ENCODE assay signal across 21 cellular contexts in genomic region chr4:2827874-2828751, GRCh38. TPM values are rescaled to one million over a fixed set of nuclear protein-coding genes. Genes with fewer than 3 reads are reported as not detected.
DNase-seq lines count a peak whose midpoint lies in the region; ATAC-seq, FAIRE-seq and TF ChIP-seq lines count a peak whose summit lies in the region.
"Had no signal": no experiment of that assay in that cellular context is flagged by ENCODE, and none has a peak within 500 bp of the region (broad histone marks: within the 10 kb centered on the region; RNA-seq: fewer than 3 reads in every experiment).

No MANE protein-coding gene starts in this region.

- H3K27ac ChIP-seq in left ventricle myocardium inferior (replicated peaks) = no peak overlapping the region
- no peak overlapping the region for H3K27ac ChIP-seq in osteoblast (ENCODE audit: low read depth, low read length)
- H3K27ac ChIP-seq: tibial artery had no signal

- H3K9me3 Mint-ChIP-seq in activated B cell treated with CpG ODN at 0.5 μM for 24 hours = no peaks in the 10 kb centered on the region
- H3K9me3 Mint-ChIP-seq: naive thymus-derived CD8-positive, alpha-beta T cell had no signal

- no peak for FAIRE-seq in GM12891 (lab: Jason Lieb, UNC)
- FAIRE-seq: colon, GM18507, HTR-8/SVneo, RCC 7860 had no signal

- ATAC-seq in activated B cell treated with CpG ODN at 0.5 μM for 24 hours (ENCODE audit: low read depth) = no peak
- ATAC-seq: GM23338; naive thymus-derived CD8-positive, alpha-beta T cell had no signal

- CTCF ChIA-PET in activated B cell treated with CpG ODN at 0.5 μM for 24 hours (lab: Charles Lee) = no interaction called here

- POLR2A ChIA-PET in activated B cell treated with CpG ODN at 0.5 μM for 24 hours (lab: Charles Lee) = interaction anchor here (1.1 kb wide), 1 partner anchor 42 kb away, joined by 3 read pairs; no protein-coding TSS in a partner anchor

- no peak overlapping the region for H3K4me2 ChIP-seq in osteoblast (ENCODE audit: insufficient read depth, low read length)
- H3K4me2 ChIP-seq: GM23338 had no signal

- TF ChIP-seq CTCF in activated B cell treated with CpG ODN at 0.5 μM for 24 hours (IDR thresholded peaks at IDR 0.05) (no peak), left ventricle myocardium inferior (IDR thresholded peaks at IDR 0.05; ENCODE audit: borderline replicate concordance) (no peak), osteoblast (IDR thresholded peaks at IDR 0.05; ENCODE audit: extremely low read depth, low read depth, low read length) (no peak)

- no peak overlapping the region for H3K4me3 ChIP-seq in left ventricle myocardium inferior
- no peak overlapping the region for H3K4me3 ChIP-seq in osteoblast (ENCODE audit: insufficient read depth, low read length)
- H3K4me3 ChIP-seq: GM23338, tibial artery had no signal

- H3K9me3 ChIP-seq in left ventricle myocardium inferior (replicated peaks) (no peaks in the 10 kb centered on the region), osteoblast (ENCODE audit: low read depth, low read length) (no peaks in the 10 kb centered on the region)
- H3K9me3 ChIP-seq: tibial artery had no signal

- H3K79me2 ChIP-seq in osteoblast (ENCODE audit: insufficient read depth, low read length) = peaks cover 2% of the 10 kb centered on the region

- peaks cover 69% of the 10 kb centered on the region for H3K36me3 Mint-ChIP-seq in activated B cell treated with CpG ODN at 0.5 μM for 24 hours (ENCODE audit: low read depth)

- peaks cover 3% of the 10 kb centered on the region for H4K20me1 ChIP-seq in osteoblast (ENCODE audit: insufficient read depth, low read length)

- no peak overlapping the region for H3K4me3 Mint-ChIP-seq in activated B cell treated with CpG ODN at 0.5 μM for 24 hours
- H3K4me3 Mint-ChIP-seq: GM23338; naive thymus-derived CD8-positive, alpha-beta T cell had no signal

- H2AFZ ChIP-seq in osteoblast (ENCODE audit: low read length) = no peak overlapping the region
- H2AFZ ChIP-seq: GM23338 had no signal

- peak; percentile 5 for DNase-seq in GM12891 (ENCODE audit: insufficient read length, low spot score)
- peak; percentile 14 for DNase-seq in activated B cell treated with CpG ODN at 0.5 μM for 24 hours
- DNase-seq in left ventricle myocardium inferior = peak; percentile 10
- DNase-seq in osteoblast (ENCODE audit: insufficient read length, low spot score, missing footprints) = peak; percentile 76
- DNase-seq in KG1 (lab: John Stamatoyannopoulos, UW) = no peak
- DNase-seq in GM19238 (ENCODE audit: insufficient read length, low spot score) = no peak
- no peak for DNase-seq in G401 (ENCODE audit: low spot score)
- DNase-seq: activated CD4-positive, alpha-beta T cell treated with anti-CD3 and anti-CD28 coated beads for 1 hour; activated effector memory CD4-positive, alpha-beta T cell treated with Interleukin-2 at 50 U/mL for 16 hours; DND-41; mammary epithelial cell; naive thymus-derived CD8-positive, alpha-beta T cell; NCI-H1092; NCI-H2081 treated with DMSO at 0.1 percent for 48 hours; NCI-H446 treated with DMSO at 0.1 percent for 48 hours had no signal

- peaks cover 77% of the 10 kb centered on the region for H3K36me3 ChIP-seq in left ventricle myocardium inferior
- H3K36me3 ChIP-seq in osteoblast (ENCODE audit: insufficient read depth, low read length) = peaks cover 45% of the 10 kb centered on the region

- no peak for TF ChIP-seq POLR2A in GM12891 (IDR thresholded peaks at IDR 0.05; ENCODE audit: low read depth, low read length)

- in situ Hi-C loops in G401 (cut with HindIII; ENCODE audit: low sequenced_read_pairs) = no loop called here

- H3K4me1 ChIP-seq in left ventricle myocardium inferior = peaks cover 27% of the 10 kb centered on the region
- no peaks in the 10 kb centered on the region for H3K4me1 ChIP-seq in osteoblast (ENCODE audit: insufficient read depth, low read length)

- no peaks in the 10 kb centered on the region for H3K27me3 Mint-ChIP-seq in activated B cell treated with CpG ODN at 0.5 μM for 24 hours
- H3K27me3 Mint-ChIP-seq: naive thymus-derived CD8-positive, alpha-beta T cell had no signal

- no peak overlapping the region for H3K27ac Mint-ChIP-seq in activated B cell treated with CpG ODN at 0.5 μM for 24 hours

- peaks cover 16% of the 10 kb centered on the region for H3K4me1 Mint-ChIP-seq in activated B cell treated with CpG ODN at 0.5 μM for 24 hours
- H3K4me1 Mint-ChIP-seq: GM23338 had no signal

- no peaks in the 10 kb centered on the region for H3K27me3 ChIP-seq in left ventricle myocardium inferior (ENCODE audit: low read depth)
- H3K27me3 ChIP-seq in osteoblast (ENCODE audit: insufficient read depth, low read length) = no peaks in the 10 kb centered on the region
- H3K27me3 ChIP-seq: tibial artery had no signal

- intact Hi-C loops in activated B cell treated with CpG ODN at 0.5 μM for 24 hours (cut with micrococcal nuclease) (no loop called here), left ventricle myocardium inferior (cut with micrococcal nuclease) (no loop called here)

TF ChIP-seq in GM12891, 5 proteins besides CTCF, POLR2A, EP300 and RAD21:
- TF ChIP-seq POLR2AphosphoS5 (IDR thresholded peaks at IDR 0.05; ENCODE audit: low read depth, low read length) = no peak
- no peak for TF ChIP-seq PAX5 (IDR thresholded peaks at IDR 0.05; ENCODE audit: insufficient read depth, low read length, severe bottlenecking)
- no peak for TF ChIP-seq TAF1 (IDR thresholded peaks at IDR 0.05; ENCODE audit: low read depth, low read length)
- TF ChIP-seq SPI1 (IDR thresholded peaks at IDR 0.05; ENCODE audit: low read depth, low read length) = no peak
- TF ChIP-seq POU2F2 (IDR thresholded peaks at IDR 0.05; ENCODE audit: low read depth, low read length) = no peak

RNA-seq across cellular contexts. Expression of gene ADD1, which starts 15.5 kb away (rescaled TPM):
- polyA plus RNA-seq in GM12891 (2012; ENCODE audit: low read depth, missing spikeins) = 112 TPM
- 326 and 340 TPM in 2 replicates for total RNA-seq in activated B cell treated with CpG ODN at 0.5 μM for 24 hours
- 212 TPM for total RNA-seq in left ventricle myocardium inferior
- total RNA-seq in osteoblast = 200 and 204 TPM in 2 replicates
- total RNA-seq in G401 (2014; rRNA removed; shearing (Covaris generic)) = 82.3 and 121 TPM in 2 replicates

RNA-seq across cellular contexts. Expression of gene SH3BP2, which starts 35.2 kb away (rescaled TPM):
- 26.2 TPM for polyA plus RNA-seq in GM12891 (2012; ENCODE audit: low read depth, missing spikeins)
- total RNA-seq in activated B cell treated with CpG ODN at 0.5 μM for 24 hours = 40.4 and 43.2 TPM in 2 replicates
- 24.7 TPM for total RNA-seq in left ventricle myocardium inferior
- 26.4 and 28.0 TPM in 2 replicates for total RNA-seq in osteoblast
- total RNA-seq in G401 (2014; rRNA removed; shearing (Covaris generic)) = 9.0 TPM in 2 replicates

Comparison
In these comparisons a context has a peak if more than half of its experiments do, and no peak if none do; other contexts are left out.
1. DNase-seq: peak in GM12891 (single experiment), activated B cell treated with CpG ODN at 0.5 μM for 24 hours (single experiment), left ventricle myocardium inferior (single experiment) and osteoblast (single experiment); none in KG1 (single experiment), GM19238 (single experiment) and G401 (single experiment).